9 cellular contexts compared by ENCODE assay signal in genomic region chr5:58259685-58260152, GRCh38.
A peak's percentile ranks its signal among the peaks of the same experiment; 100 is the strongest.
DNase-seq lines count a peak whose midpoint lies in the region; ATAC-seq and TF ChIP-seq lines count a peak whose summit lies in the region.
"Had no signal": no experiment of that assay in that cellular context is flagged by ENCODE, and none has a peak within 500 bp of the region (broad histone marks: within the 10 kb centered on the region; RNA-seq: fewer than 3 reads in every experiment).

No MANE protein-coding gene starts in this region.

- H3K4me3 Mint-ChIP-seq in MCF 10A (ENCODE audit: unreplicated experiment), result peak overlapping the region; percentile 57

- H3K36me3 ChIP-seq in HUES64 (ENCODE audit: insufficient read depth, low read length), result no peaks in the 10 kb centered on the region
- H3K36me3 ChIP-seq in left lung, result no peaks in the 10 kb centered on the region

- ATAC-seq in left lung (peak; percentile 69), HG03442 (IDR thresholded peaks at IDR 0.05; ENCODE audit: unreplicated experiment) (no peak)
- ATAC-seq: mucosa of descending colon had no signal

- WGBS in HUES64, result 51% methylated on average over 6 of the region's 6 CpGs

- H3K4me3 ChIP-seq in HUES64 (ENCODE audit: low read length), result no peak overlapping the region
- no peak overlapping the region for H3K4me3 ChIP-seq in left lung
- H3K4me3 ChIP-seq: mucosa of descending colon had no signal

- H3K4me1 ChIP-seq in HUES64 (ENCODE audit: insufficient read depth, low read length) (peaks cover 11% of the 10 kb centered on the region), left lung (no peaks in the 10 kb centered on the region)

- BruUV-seq in MCF 10A (replicated peaks; lab: Mats Ljungman, UMichigan), result no TSS peak

- CTCF ChIA-PET in MCF 10A (lab: Yijun Ruan, JAX), result interaction anchor here (0.6 to 1.7 kb wide), 6 partner anchors 15 to 372 kb away, joined by 3 to 6 read pairs (median 3); no protein-coding TSS in a partner anchor

- H3K27ac Mint-ChIP-seq in MCF 10A (ENCODE audit: low read depth, unreplicated experiment), result peak overlapping the region; percentile 74

- no peaks in the 10 kb centered on the region for H3K36me3 Mint-ChIP-seq in MCF 10A (ENCODE audit: insufficient read depth, unreplicated experiment)

- H3K27me3 ChIP-seq in HUES64 (ENCODE audit: insufficient read depth, low read length), result no peaks in the 10 kb centered on the region
- no peaks in the 10 kb centered on the region for H3K27me3 ChIP-seq in left lung

- peak; percentile 71 for DNase-seq in AG08395 (ENCODE audit: low spot score)
- peak; percentile 80 for DNase-seq in MCF 10A (ENCODE audit: unreplicated experiment)
- DNase-seq in left lung, result no peak
- no peak for DNase-seq in SHP77 treated with DMSO at 0.1 percent for 48 hours (lab: John Stamatoyannopoulos, UW)
- no peak for DNase-seq in NCI-H2227 (lab: John Stamatoyannopoulos, UW; ENCODE audit: unreplicated experiment)
- DNase-seq in NCI-H1417 (lab: John Stamatoyannopoulos, UW), result no peak
- DNase-seq: mucosa of descending colon had no signal

- TF ChIP-seq CTCF in MCF 10A (IDR thresholded peaks at IDR 0.05; ENCODE audit: unreplicated experiment) (no peak), left lung (IDR thresholded peaks at IDR 0.05) (no peak)

- H3K27me3 Mint-ChIP-seq in MCF 10A (ENCODE audit: insufficient read depth, unreplicated experiment), result no peaks in the 10 kb centered on the region

- H3K9me3 ChIP-seq in HUES64 (ENCODE audit: insufficient read depth, low read depth, low read length) (no peaks in the 10 kb centered on the region), left lung (no peaks in the 10 kb centered on the region)
- H3K9me3 ChIP-seq: mucosa of descending colon had no signal

- peak overlapping the region; percentile 46; the same call in 1 of the 2 replicates for H3K9ac ChIP-seq in HUES64 (ENCODE audit: low read depth, low read length)

- H3K4me1 Mint-ChIP-seq in MCF 10A (ENCODE audit: insufficient read depth, unreplicated experiment), result peaks cover 10% of the 10 kb centered on the region

- intact Hi-C loops in MCF 10A (cut with micrococcal nuclease) (loop anchor here (5.0 kb wide), 1 partner anchor 198 kb away; no protein-coding TSS in a partner anchor), left lung (cut with DNase I) (no loop called here)

- H3K27ac ChIP-seq in HUES64 (ENCODE audit: low read depth, low read length), result peak overlapping the region; percentile 39
- no peak overlapping the region for H3K27ac ChIP-seq in left lung

- H3K9me3 Mint-ChIP-seq in MCF 10A (ENCODE audit: unreplicated experiment), result no peaks in the 10 kb centered on the region

- POLR2A ChIA-PET in MCF 10A (lab: Yijun Ruan, JAX), result interaction anchor here (0.6 to 2.1 kb wide), 12 partner anchors 12 to 1226 kb away, joined by 3 to 18 read pairs (median 4); partner anchors contain the start of gene PLK2

Comparison
In these comparisons a context has a peak if more than half of its experiments do, and no peak if none do; other contexts are left out.
1. DNase-seq: peak in AG08395 (single experiment) and MCF 10A (single experiment); none in left lung (0 of 2), SHP77 treated with DMSO at 0.1 percent for 48 hours (single experiment), NCI-H2227 (single experiment) and NCI-H1417 (0 of 3).